In the genomic region with DNA sequence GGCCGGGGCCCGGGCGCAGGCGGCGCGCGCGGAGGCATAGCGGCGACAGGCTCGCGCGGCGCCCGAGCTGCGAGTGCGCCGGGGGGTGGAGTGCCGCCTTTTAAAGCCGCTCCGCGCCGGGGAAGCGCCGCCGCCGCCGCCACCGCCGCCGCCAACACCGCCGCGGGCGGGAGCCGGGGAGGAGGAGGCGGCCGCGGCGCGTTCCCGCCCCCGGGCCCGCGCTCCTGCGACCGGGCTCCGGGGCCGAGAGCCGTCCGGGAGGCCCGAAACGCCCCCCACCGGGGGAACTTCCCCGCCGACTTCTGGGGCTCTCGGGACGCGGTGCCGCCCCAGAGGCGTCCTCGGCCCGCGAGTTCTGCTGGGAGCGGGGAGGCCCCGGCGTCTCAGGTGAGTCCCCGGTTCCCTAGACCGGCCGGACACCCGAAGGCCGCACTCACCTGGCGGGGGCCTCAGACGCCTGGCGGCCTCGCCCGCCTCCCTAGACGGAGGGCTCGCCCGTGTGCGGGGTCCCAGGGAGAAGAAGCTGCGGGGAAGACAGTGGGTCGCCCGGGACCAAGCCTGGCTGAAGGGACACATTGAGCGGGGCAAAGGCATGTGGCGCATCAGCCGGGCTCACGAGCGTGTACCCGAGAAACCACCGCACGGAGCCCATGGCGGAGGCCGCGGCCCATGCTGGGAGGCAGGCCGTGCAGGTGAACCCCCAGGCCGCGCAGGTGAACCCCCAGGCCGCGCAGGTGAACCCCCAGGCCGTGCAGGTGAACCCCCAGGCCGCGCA, we compare ENCODE assay signal across 8 cellular contexts. TPM values are rescaled to one million over a fixed set of nuclear protein-coding genes. Genes with fewer than 3 reads are reported as not detected.
DNase-seq lines count a peak whose midpoint lies in the region; ATAC-seq and TF ChIP-seq lines count a peak whose summit lies in the region.

PCSK6 (minus strand) TSS at position 75 of the 775 bp plus-strand sequence; CDS start at position 38, 37 bp downstream.

- H3K4me1 ChIP-seq in mucosa of stomach (ENCODE audit: control insufficient read depth, insufficient read depth, low read length): peaks cover 4% of the 10 kb centered on the region

- H3K27me3 ChIP-seq in mucosa of stomach (ENCODE audit: control insufficient read depth, insufficient read depth, low read length): peaks cover 19% of the 10 kb centered on the region

- TF ChIP-seq CTCF in epithelial cell of esophagus (IDR thresholded peaks at IDR 0.05; ENCODE audit: insufficient read depth, low read depth, low read length, missing control alignments): no peak

- in situ Hi-C loops in Caki2 (cut with HindIII; ENCODE audit: low pct_unique_long_range_greater_than_20kb, low sequenced_read_pairs): no loop called here

- no peaks in the 10 kb centered on the region for H3K36me3 ChIP-seq in mucosa of stomach (ENCODE audit: control insufficient read depth, insufficient read depth, low read length)

- DNase-seq in Caki2 (ENCODE audit: low read depth): peak; percentile 10
- DNase-seq in LoVo (ENCODE audit: low spot score): peak; percentile 58
- DNase-seq in epithelial cell of esophagus (ENCODE audit: low read depth): peak; percentile 49
- DNase-seq in GM19240 (ENCODE audit: insufficient read length, low spot score): no peak
- DNase-seq in NCI-H510A treated with DMSO at 0.1 percent for 48 hours (lab: John Stamatoyannopoulos, UW): no peak

- peak within 1 kb of the TSS; percentile 25 for H3K4me3 ChIP-seq in epithelial cell of esophagus (ENCODE audit: low read length)
- no peak within 1 kb of the TSS for H3K4me3 ChIP-seq in mucosa of stomach (ENCODE audit: low read length)

- peak within 1 kb of the TSS; percentile 39 for H3K9ac ChIP-seq in mucosa of stomach (ENCODE audit: low read length)

- no peak for ATAC-seq in HG02973 (IDR thresholded peaks at IDR 0.05; ENCODE audit: unreplicated experiment)
- ATAC-seq in GM21390 (IDR thresholded peaks at IDR 0.05; ENCODE audit: unreplicated experiment): no peak

- no peaks in the 10 kb centered on the region for H3K9me3 ChIP-seq in mucosa of stomach (ENCODE audit: control insufficient read depth, low read length)

RNA-seq across cellular contexts. Expression of gene PCSK6, which starts in this region (rescaled TPM):
- total RNA-seq in Caki2 (2014; rRNA removed; shearing (Covaris generic); ENCODE audit: low replicate concordance): 5.5 and 9.4 TPM in 2 replicates

Comparison
In these comparisons a context has a peak if more than half of its experiments do, and no peak if none do; other contexts are left out.
1. DNase-seq: peak in Caki2 (single experiment), LoVo (single experiment) and epithelial cell of esophagus (single experiment); none in GM19240 (single experiment) and NCI-H510A treated with DMSO at 0.1 percent for 48 hours (single experiment).